In the genomic region with DNA sequence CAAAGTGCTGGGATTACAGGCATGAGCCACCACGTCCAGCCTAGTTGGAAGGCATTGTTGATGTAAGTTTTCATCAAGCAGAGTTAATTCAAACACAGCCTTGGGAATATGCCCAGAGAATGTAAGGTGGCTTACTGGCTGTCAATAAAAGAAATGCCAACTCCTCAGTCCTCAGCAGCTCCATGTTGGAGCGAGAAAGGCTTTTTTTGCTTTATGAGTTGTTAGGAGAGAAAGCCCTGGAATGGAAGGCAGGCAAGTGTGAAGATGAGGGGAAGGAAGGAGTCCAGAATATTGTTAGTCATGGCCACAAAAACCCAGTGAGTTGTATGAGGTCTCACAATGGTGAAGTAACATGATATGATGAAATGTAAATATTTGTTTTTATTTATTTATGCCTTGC, we compare ENCODE assay signal across 11 cellular contexts. TPM values are rescaled to one million over a fixed set of nuclear protein-coding genes. Genes with fewer than 3 reads are reported as not detected.
DNase-seq lines count a peak whose midpoint lies in the region; ATAC-seq and TF ChIP-seq lines count a peak whose summit lies in the region.
"Had no signal": no experiment of that assay in that cellular context is flagged by ENCODE, and none has a peak within 500 bp of the region (broad histone marks: within the 10 kb centered on the region; RNA-seq: fewer than 3 reads in every experiment).

No MANE protein-coding gene starts in this region.

- no peaks in the 10 kb centered on the region; the same call in 1 of the 2 replicates for H3K27me3 Mint-ChIP-seq in HFFc6 (ENCODE audit: insufficient read depth)

- no peak overlapping the region for H3K4me3 Mint-ChIP-seq in HFFc6

- peaks cover 80% of the 10 kb centered on the region for H3K4me1 Mint-ChIP-seq in HFFc6 (ENCODE audit: low read depth)

- peak overlapping the region; percentile 2 for H3K27ac Mint-ChIP-seq in HFFc6

- no peak overlapping the region for H3K27ac ChIP-seq in WERI-Rb-1

- TF ChIP-seq CTCF in HFFc6 (IDR thresholded peaks at IDR 0.05) (no peak), astrocyte of the spinal cord (IDR thresholded peaks at IDR 0.05; ENCODE audit: low read depth, low read length) (no peak), WERI-Rb-1 (IDR thresholded peaks at IDR 0.05; ENCODE audit: low read depth, low read length) (no peak)

- H3K27me3 ChIP-seq in WERI-Rb-1 (ENCODE audit: insufficient read depth, low read depth, severe bottlenecking) = no peaks in the 10 kb centered on the region

- DNase-seq in AG08395 (ENCODE audit: low spot score) (peak; percentile 40), HFFc6 (peak; percentile 32), astrocyte of the spinal cord (ENCODE audit: low read depth, low spot score) (peak; percentile 53), myocyte (ENCODE audit: low read depth) (peak; percentile 46), WERI-Rb-1 (no peak)
- no peak for DNase-seq in effector CD8-positive, alpha-beta T cell (lab: John Stamatoyannopoulos, UW)
- DNase-seq: amniotic stem cell, NCI-H526 had no signal

- ATAC-seq in HG02981 (IDR thresholded peaks at IDR 0.05; ENCODE audit: unreplicated experiment) = no peak
- no peak for ATAC-seq in HG02840 (IDR thresholded peaks at IDR 0.05; ENCODE audit: low FRiP score, unreplicated experiment)
- ATAC-seq: activated CD4-positive, CD25-positive, alpha-beta regulatory T cell treated with anti-CD3 and anti-CD28 coated beads, Interleukin-2, amount 50 U/mL, for 24 hours had no signal

- H3K4me3 ChIP-seq in astrocyte of the spinal cord (ENCODE audit: low read depth, low read length) = no peak overlapping the region
- no peak overlapping the region for H3K4me3 ChIP-seq in WERI-Rb-1 (ENCODE audit: low read depth, low read length)

- no peaks in the 10 kb centered on the region for H3K9me3 ChIP-seq in WERI-Rb-1 (ENCODE audit: severe bottlenecking)

- H3K9me3 Mint-ChIP-seq in HFFc6 = no peaks in the 10 kb centered on the region

- in situ Hi-C loops in astrocyte of the spinal cord (cut with HindIII; ENCODE audit: low sequenced_read_pairs) = no loop called here

- H3K36me3 Mint-ChIP-seq in HFFc6 (ENCODE audit: low read depth) = peaks cover 7% of the 10 kb centered on the region

- H3K36me3 ChIP-seq in WERI-Rb-1 = peaks cover 3% of the 10 kb centered on the region; the same call in 1 of the 2 replicates

RNA-seq across cellular contexts. Expression of a gene that starts 57.1 kb away (rescaled TPM):
- 100 to 1,000 TPM; 103 to 124 (median 121) TPM for total RNA-seq in HFFc6 (2021; fragmentation: NEBNext Ultra II Directional; extraction: Animal tissue kit (Norgen Biotek cat#: 25700))
- total RNA-seq in myocyte = 133 and 207 TPM in 2 replicates
- polyA plus RNA-seq in myocyte (2012) = 140 TPM

Comparison
In these comparisons a context has a peak if more than half of its experiments do, and no peak if none do; other contexts are left out.
1. DNase-seq: peak in AG08395 (single experiment), HFFc6 (single experiment), astrocyte of the spinal cord (single experiment) and myocyte (single experiment); none in WERI-Rb-1 (single experiment) and effector CD8-positive, alpha-beta T cell (single experiment).